18 cellular contexts compared by ENCODE assay signal in genomic region chr15:66600240-66600627, GRCh38. TPM values are rescaled to one million over a fixed set of nuclear protein-coding genes. Genes with fewer than 3 reads are reported as not detected.
DNase-seq lines count a peak whose midpoint lies in the region; ATAC-seq, FAIRE-seq and TF ChIP-seq lines count a peak whose summit lies in the region.
"Had no signal": no experiment of that assay in that cellular context is flagged by ENCODE, and none has a peak within 500 bp of the region (broad histone marks: within the 10 kb centered on the region; RNA-seq: fewer than 3 reads in every experiment).

No MANE protein-coding gene starts in this region.

- no peaks in the 10 kb centered on the region for H3K36me3 Mint-ChIP-seq in activated CD8-positive, alpha-beta T cell treated with anti-CD3 and anti-CD28 coated beads, Interleukin-2, amount 10 ng/mL, durations not matched to agents 7 days and 5 days (ENCODE audit: low read depth)
- no peaks in the 10 kb centered on the region for H3K36me3 Mint-ChIP-seq in activated CD8-positive, alpha-beta T cell treated with anti-CD3 and anti-CD28 coated beads for 36 hours (ENCODE audit: low read depth)
- H3K36me3 Mint-ChIP-seq: CD4-positive, CD25-positive, alpha-beta regulatory T cell had no signal

- H2BK12ac ChIP-seq in neuronal stem cell (ENCODE audit: low read length) = no peak overlapping the region

- H3K27me3 ChIP-seq in RWPE2 (ENCODE audit: insufficient read depth, poor library complexity, severe bottlenecking) = no peaks in the 10 kb centered on the region
- H3K27me3 ChIP-seq in neuronal stem cell (ENCODE audit: control insufficient read depth in 3 of 3, insufficient read depth in 3 of 3, low read depth in 1 of 3, low read length in 3 of 3) = peaks cover 0 to 26% (median 0%) of the 10 kb centered on the region in 3 experiments
- H3K27me3 ChIP-seq: BLaER1 treated with 17β-estradiol and CSF1 and Interleukin-3, amounts not matched to agents 10 nM and 100 nM had no signal

- H3K36me3 ChIP-seq in RWPE2 (ENCODE audit: low read depth) = no peaks in the 10 kb centered on the region
- H3K36me3 ChIP-seq in neuronal stem cell (replicated peaks in 1 of 2; ENCODE audit: control insufficient read depth in 2 of 2, insufficient read depth in 2 of 2, low read length in 2 of 2) = no peaks in the 10 kb centered on the region
- H3K36me3 ChIP-seq: BLaER1 treated with 17β-estradiol and CSF1 and Interleukin-3, amounts not matched to agents 10 nM and 100 nM had no signal

- no peaks in the 10 kb centered on the region for H3K79me1 ChIP-seq in neuronal stem cell (ENCODE audit: low read depth, low read length)

- H3K9me3 Mint-ChIP-seq in activated CD8-positive, alpha-beta T cell treated with anti-CD3 and anti-CD28 coated beads, Interleukin-2, amount 10 ng/mL, durations not matched to agents 7 days and 5 days (ENCODE audit: insufficient read depth) = no peaks in the 10 kb centered on the region
- no peaks in the 10 kb centered on the region for H3K9me3 Mint-ChIP-seq in activated CD8-positive, alpha-beta T cell treated with anti-CD3 and anti-CD28 coated beads for 36 hours
- H3K9me3 Mint-ChIP-seq: CD4-positive, CD25-positive, alpha-beta regulatory T cell; HFFc6 had no signal

- H3K4me3 ChIP-seq in RWPE2 (ENCODE audit: severe bottlenecking) (no peak overlapping the region), neuronal stem cell (ENCODE audit: low read length in 2 of 2) (no peak overlapping the region)
- H3K4me3 ChIP-seq: BLaER1 treated with 17β-estradiol and CSF1 and Interleukin-3, amounts not matched to agents 10 nM and 100 nM had no signal

- no peak overlapping the region for H2AFZ ChIP-seq in neuronal stem cell (ENCODE audit: low read length)

- no peak overlapping the region for H3K4ac ChIP-seq in neuronal stem cell (ENCODE audit: low read length)

- no peak overlapping the region for H3K4me3 Mint-ChIP-seq in activated CD8-positive, alpha-beta T cell treated with anti-CD3 and anti-CD28 coated beads, Interleukin-2, amount 10 ng/mL, durations not matched to agents 7 days and 5 days
- H3K4me3 Mint-ChIP-seq in activated CD8-positive, alpha-beta T cell treated with anti-CD3 and anti-CD28 coated beads for 36 hours = no peak overlapping the region
- H3K4me3 Mint-ChIP-seq: CD4-positive, CD25-positive, alpha-beta regulatory T cell; HFFc6 had no signal

- H3K9me3 ChIP-seq in RWPE2 (ENCODE audit: severe bottlenecking) (no peaks in the 10 kb centered on the region), neuronal stem cell (replicated peaks in 1 of 2; ENCODE audit: control insufficient read depth in 2 of 2, insufficient read depth in 1 of 2, low read depth in 1 of 2, low read length in 2 of 2) (no peaks in the 10 kb centered on the region)
- H3K9me3 ChIP-seq: BLaER1 treated with 17β-estradiol and CSF1 and Interleukin-3, amounts not matched to agents 10 nM and 100 nM had no signal

- H3K27ac ChIP-seq in RWPE2 (ENCODE audit: poor library complexity, severe bottlenecking) (no peak overlapping the region), neuronal stem cell (replicated peaks; ENCODE audit: low read length) (no peak overlapping the region)
- H3K27ac ChIP-seq: BLaER1 treated with 17β-estradiol and CSF1 and Interleukin-3, amounts not matched to agents 10 nM and 100 nM had no signal

- no peak for FAIRE-seq in HTR-8/SVneo (lab: Jason Lieb, UNC)
- FAIRE-seq: GM12892, GM19239 had no signal

- H4K91ac ChIP-seq in neuronal stem cell (ENCODE audit: low read depth, low read length, poor library complexity) = no peak overlapping the region

- intact Hi-C loops in activated CD8-positive, alpha-beta T cell treated with anti-CD3 and anti-CD28 coated beads for 36 hours (cut with micrococcal nuclease) = loop anchor here (10.0 kb wide), 1 partner anchor 175 kb away; no protein-coding TSS in a partner anchor
- intact Hi-C loops in left ventricle myocardium superior (cut with micrococcal nuclease) = no loop called here

- CTCF ChIA-PET in activated CD8-positive, alpha-beta T cell treated with anti-CD3 and anti-CD28 coated beads, Interleukin-2, amount 10 ng/mL, durations not matched to agents 7 days and 5 days (lab: Charles Lee) = interaction anchor here (9.9 kb wide), 1 partner anchor 251 kb away, joined by 96 read pairs; no protein-coding TSS in a partner anchor
- CTCF ChIA-PET in activated CD8-positive, alpha-beta T cell treated with anti-CD3 and anti-CD28 coated beads for 36 hours (lab: Charles Lee) = interaction anchor here (2.1 kb wide), 1 partner anchor 252 kb away, joined by 10 read pairs; no protein-coding TSS in a partner anchor

- no peak for ATAC-seq in activated CD8-positive, alpha-beta T cell treated with anti-CD3 and anti-CD28 coated beads, Interleukin-2, amount 10 ng/mL, durations not matched to agents 7 days and 5 days
- no peak for ATAC-seq in activated CD8-positive, alpha-beta T cell treated with anti-CD3 and anti-CD28 coated beads for 36 hours
- ATAC-seq in RWPE2 (ENCODE audit: low read depth) (0 out of 3 replicates have a peak, but pooled peaks have one; percentile 7), left ventricle myocardium superior (peak; percentile 81), GM19463 (IDR thresholded peaks at IDR 0.05; ENCODE audit: unreplicated experiment) (no peak)

- H3K18ac ChIP-seq in neuronal stem cell (ENCODE audit: low read length) = peak overlapping the region; percentile 61

- TF ChIP-seq CTCF in activated CD8-positive, alpha-beta T cell treated with anti-CD3 and anti-CD28 coated beads for 36 hours (IDR thresholded peaks at IDR 0.05) = no peak
- no peak for TF ChIP-seq CTCF in RWPE2 (IDR thresholded peaks at IDR 0.05; ENCODE audit: poor library complexity, severe bottlenecking)

- WGBS in neuronal stem cell (ENCODE audit: extremely low coverage in 2 of 2, insufficient read length in 2 of 2, insufficient replicate concordance in 1 of 2), 2 donors = no CpG with 5 or more reads among the region's 4 CpGs

- H3K27me3 Mint-ChIP-seq in activated CD8-positive, alpha-beta T cell treated with anti-CD3 and anti-CD28 coated beads, Interleukin-2, amount 10 ng/mL, durations not matched to agents 7 days and 5 days (ENCODE audit: low read depth) = peaks cover 7% of the 10 kb centered on the region
- H3K27me3 Mint-ChIP-seq in activated CD8-positive, alpha-beta T cell treated with anti-CD3 and anti-CD28 coated beads for 36 hours = no peaks in the 10 kb centered on the region
- H3K27me3 Mint-ChIP-seq: CD4-positive, CD25-positive, alpha-beta regulatory T cell had no signal

- peak overlapping the region; percentile 79 for H2BK15ac ChIP-seq in neuronal stem cell (ENCODE audit: low read length)

- H3K23ac ChIP-seq in neuronal stem cell (ENCODE audit: low read depth, low read length, poor library complexity) = no peak overlapping the region

- peak overlapping the region; percentile 46 for H3K27ac Mint-ChIP-seq in activated CD8-positive, alpha-beta T cell treated with anti-CD3 and anti-CD28 coated beads, Interleukin-2, amount 10 ng/mL, durations not matched to agents 7 days and 5 days
- no peak overlapping the region for H3K27ac Mint-ChIP-seq in activated CD8-positive, alpha-beta T cell treated with anti-CD3 and anti-CD28 coated beads for 36 hours
- H3K27ac Mint-ChIP-seq: CD4-positive, CD25-positive, alpha-beta regulatory T cell; HFFc6 had no signal

- H3K14ac ChIP-seq in neuronal stem cell (ENCODE audit: low read length) = no peak overlapping the region

- H3K9ac ChIP-seq in neuronal stem cell (ENCODE audit: low read depth, low read length, poor library complexity) = peak overlapping the region; percentile 24
- H3K9ac ChIP-seq: BLaER1 treated with 17β-estradiol and CSF1 and Interleukin-3, amounts not matched to agents 10 nM and 100 nM had no signal

- H3K4me1 Mint-ChIP-seq in activated CD8-positive, alpha-beta T cell treated with anti-CD3 and anti-CD28 coated beads, Interleukin-2, amount 10 ng/mL, durations not matched to agents 7 days and 5 days (ENCODE audit: low read depth) = peaks cover 25% of the 10 kb centered on the region
- H3K4me1 Mint-ChIP-seq in activated CD8-positive, alpha-beta T cell treated with anti-CD3 and anti-CD28 coated beads for 36 hours (ENCODE audit: low read depth) = peaks cover 9% of the 10 kb centered on the region

- peak overlapping the region; percentile 30 for H2BK5ac ChIP-seq in neuronal stem cell (ENCODE audit: low read length)

- POLR2A ChIA-PET in activated CD8-positive, alpha-beta T cell treated with anti-CD3 and anti-CD28 coated beads, Interleukin-2, amount 10 ng/mL, durations not matched to agents 7 days and 5 days (lab: Charles Lee) = no interaction called here
- POLR2A ChIA-PET in activated CD8-positive, alpha-beta T cell treated with anti-CD3 and anti-CD28 coated beads for 36 hours (lab: Charles Lee) = no interaction called here

- H3K4me1 ChIP-seq in RWPE2 (ENCODE audit: insufficient read depth, poor library complexity, severe bottlenecking) = no peaks in the 10 kb centered on the region
- peaks cover 0 to 2% of the 10 kb centered on the region in 2 donors for H3K4me1 ChIP-seq in neuronal stem cell (ENCODE audit: control insufficient read depth in 2 of 2, insufficient read depth in 1 of 2, low read depth in 1 of 2, low read length in 2 of 2)

- no peak overlapping the region for H4K8ac ChIP-seq in neuronal stem cell (ENCODE audit: low read depth, low read length)

- no peak overlapping the region for H3K4me2 ChIP-seq in neuronal stem cell (ENCODE audit: insufficient read depth, low read length, poor library complexity, severe bottlenecking)
- H3K4me2 ChIP-seq: BLaER1 treated with 17β-estradiol and CSF1 and Interleukin-3, amounts not matched to agents 10 nM and 100 nM had no signal

- H2BK120ac ChIP-seq in neuronal stem cell (ENCODE audit: low read depth, low read length) = peak overlapping the region; percentile 44

- peak overlapping the region; percentile 79 for H2AK5ac ChIP-seq in neuronal stem cell (ENCODE audit: low read depth, low read length)

- no peak for DNase-seq in activated CD8-positive, alpha-beta T cell treated with anti-CD3 and anti-CD28 coated beads, Interleukin-2, amount 10 ng/mL, durations not matched to agents 7 days and 5 days
- no peak for DNase-seq in activated CD8-positive, alpha-beta T cell treated with anti-CD3 and anti-CD28 coated beads for 36 hours
- no peak for DNase-seq in RWPE2 (ENCODE audit: low spot score)
- DNase-seq in left ventricle myocardium superior = no peak
- no peak for DNase-seq in neuronal stem cell (ENCODE audit: low spot score)
- no peak for DNase-seq in HTR-8/SVneo (ENCODE audit: insufficient read length, low spot score)
- no peak for DNase-seq in nucleus accumbens (lab: John Stamatoyannopoulos, UW)
- DNase-seq: ACHN; CD4-positive, CD25-positive, alpha-beta regulatory T cell; DMS79; EL; GDM1; HCEC 1CT; HFFc6 had no signal

RNA-seq across cellular contexts. Expression of gene LCTL, which starts 34.4 kb away (rescaled TPM):
- not detected for total RNA-seq in activated CD8-positive, alpha-beta T cell treated with anti-CD3 and anti-CD28 coated beads, Interleukin-2, amount 10 ng/mL, durations not matched to agents 7 days and 5 days
- total RNA-seq in activated CD8-positive, alpha-beta T cell treated with anti-CD3 and anti-CD28 coated beads for 36 hours = not detected
- total RNA-seq in left ventricle myocardium superior = not detected
- polyA plus RNA-seq in neuronal stem cell (2013, experiment 1 of 2) = 10.9 TPM
- polyA plus RNA-seq in neuronal stem cell (2013, experiment 2 of 2) = 10.4 TPM
- total RNA-seq: CD4-positive, CD25-positive, alpha-beta regulatory T cell had no signal

Comparison
In these comparisons a context has a peak if more than half of its experiments do, and no peak if none do; other contexts are left out.
1. ATAC-seq: peak in RWPE2 (single experiment) and left ventricle myocardium superior (single experiment); none in activated CD8-positive, alpha-beta T cell treated with anti-CD3 and anti-CD28 coated beads, Interleukin-2, amount 10 ng/mL, durations not matched to agents 7 days and 5 days (single experiment), activated CD8-positive, alpha-beta T cell treated with anti-CD3 and anti-CD28 coated beads for 36 hours (single experiment) and GM19463 (single experiment).